In genomic region chr4:40202474-40202873, GRCh38 we compare ENCODE assay signal across 18 cellular contexts. TPM values are rescaled to one million over a fixed set of nuclear protein-coding genes. Genes with fewer than 3 reads are reported as not detected.
DNase-seq lines count a peak whose midpoint lies in the region; ATAC-seq and TF ChIP-seq lines count a peak whose summit lies in the region.
"Had no signal": no experiment of that assay in that cellular context is flagged by ENCODE, and none has a peak within 500 bp of the region (broad histone marks: within the 10 kb centered on the region; RNA-seq: fewer than 3 reads in every experiment).

No MANE protein-coding gene starts in this region.

- H3F3A ChIP-seq in DOHH2 (ENCODE audit: control insufficient read depth, insufficient read depth) = peaks cover 59% of the 10 kb centered on the region

- no peak for ATAC-seq in naive thymus-derived CD4-positive, alpha-beta T cell
- ATAC-seq in left cardiac atrium = no peak
- ATAC-seq: SK-N-SH treated with all-trans-retinoic acid at 6 μM for 48 hours had no signal

- H3K9me3 ChIP-seq in DOHH2 (ENCODE audit: control insufficient read depth, insufficient read depth, low read length) = no peaks in the 10 kb centered on the region
- H3K9me3 ChIP-seq in naive thymus-derived CD4-positive, alpha-beta T cell (ENCODE audit: control insufficient read depth in 2 of 3, low read length in 3 of 3) = no peaks in the 10 kb centered on the region
- H3K9me3 ChIP-seq: MG63, sigmoid colon had no signal

- H3K27ac ChIP-seq in DOHH2 (ENCODE audit: low read depth, low read length) (peak overlapping the region; percentile 100), HL-60 (replicated peaks) (peak overlapping the region; percentile 40)
- H3K27ac ChIP-seq in naive thymus-derived CD4-positive, alpha-beta T cell (ENCODE audit: low read depth, low read length) = peak overlapping the region; percentile 100
- H3K27ac ChIP-seq: sigmoid colon had no signal

- peak overlapping the region; percentile 99 for H3K27ac Mint-ChIP-seq in activated CD4-positive, alpha-beta memory T cell treated with anti-CD3 and anti-CD28 coated beads, Interleukin-2, amount 10 ng/mL, durations not matched to agents 7 days and 5 days
- peak overlapping the region; percentile 92 to 100 (median 99) for H3K27ac Mint-ChIP-seq in naive thymus-derived CD4-positive, alpha-beta T cell
- H3K27ac Mint-ChIP-seq: nephron had no signal

- TF ChIP-seq CTCF in DOHH2 (IDR thresholded peaks at IDR 0.05; ENCODE audit: low read depth, low read length, poor library complexity, severe bottlenecking) = no peak
- TF ChIP-seq CTCF in HL-60 (IDR thresholded peaks at IDR 0.05; ENCODE audit: insufficient read depth, low read length) = no peak

- H3K79me2 ChIP-seq in DOHH2 (ENCODE audit: control insufficient read depth, low read length) = peaks cover 100% of the 10 kb centered on the region

- peaks cover 96% of the 10 kb centered on the region for H3K36me3 ChIP-seq in DOHH2 (ENCODE audit: control insufficient read depth, low read length)
- peaks cover 0 to 21% (median 5%) of the 10 kb centered on the region in 3 experiments for H3K36me3 ChIP-seq in naive thymus-derived CD4-positive, alpha-beta T cell (ENCODE audit: control insufficient read depth in 2 of 3, insufficient read depth in 3 of 3, low read length in 3 of 3)
- H3K36me3 ChIP-seq: MG63, sigmoid colon had no signal

- no peaks in the 10 kb centered on the region for H3K9me3 Mint-ChIP-seq in activated CD4-positive, alpha-beta memory T cell treated with anti-CD3 and anti-CD28 coated beads, Interleukin-2, amount 10 ng/mL, durations not matched to agents 7 days and 5 days
- H3K9me3 Mint-ChIP-seq in naive thymus-derived CD4-positive, alpha-beta T cell = peaks cover 0 to 3% (median 0%) of the 10 kb centered on the region in 11 donors
- H3K9me3 Mint-ChIP-seq: nephron had no signal

- DNase-seq in HL-60 (ENCODE audit: low read depth in 1 of 2, low spot score in 1 of 2) (no peak), NCI-H1417 treated with DMSO at 0.1 percent for 48 hours (lab: John Stamatoyannopoulos, UW) (no peak), KG1 (lab: John Stamatoyannopoulos, UW) (no peak), NCI-H2029 treated with DMSO at 0.1 percent for 48 hours (lab: John Stamatoyannopoulos, UW) (no peak), left cardiac atrium (no peak)
- DNase-seq in activated CD4-positive, alpha-beta memory T cell treated with anti-CD3 and anti-CD28 coated beads, Interleukin-2, amount 10 ng/mL, durations not matched to agents 7 days and 5 days = no peak
- DNase-seq in naive thymus-derived CD4-positive, alpha-beta T cell = peak in 1 of 9 donors; percentile 34
- DNase-seq: activated gamma-delta T cell, caudate nucleus, GDM1, MG63, NCI-H2227 treated with DMSO at 0.1 percent for 48 hours, sigmoid colon had no signal

- peak overlapping the region; percentile 97 for H3K4me3 Mint-ChIP-seq in activated CD4-positive, alpha-beta memory T cell treated with anti-CD3 and anti-CD28 coated beads, Interleukin-2, amount 10 ng/mL, durations not matched to agents 7 days and 5 days
- peak overlapping the region; percentile 96 to 100 (median 99) for H3K4me3 Mint-ChIP-seq in naive thymus-derived CD4-positive, alpha-beta T cell
- H3K4me3 Mint-ChIP-seq: nephron had no signal

- peaks cover 92% of the 10 kb centered on the region for H3K36me3 Mint-ChIP-seq in activated CD4-positive, alpha-beta memory T cell treated with anti-CD3 and anti-CD28 coated beads, Interleukin-2, amount 10 ng/mL, durations not matched to agents 7 days and 5 days (ENCODE audit: low read depth)
- H3K36me3 Mint-ChIP-seq in naive thymus-derived CD4-positive, alpha-beta T cell = peaks cover 15 to 80% (median 71%) of the 10 kb centered on the region in 5 donors

- H4K20me1 ChIP-seq in DOHH2 (ENCODE audit: control insufficient read depth, insufficient read depth, low read depth, low read length) = peaks cover 28% of the 10 kb centered on the region

- peaks cover 46% of the 10 kb centered on the region for H3K4me1 Mint-ChIP-seq in activated CD4-positive, alpha-beta memory T cell treated with anti-CD3 and anti-CD28 coated beads, Interleukin-2, amount 10 ng/mL, durations not matched to agents 7 days and 5 days
- peaks cover 43 to 64% (median 50%) of the 10 kb centered on the region in 7 donors for H3K4me1 Mint-ChIP-seq in naive thymus-derived CD4-positive, alpha-beta T cell
- H3K4me1 Mint-ChIP-seq: nephron had no signal

- no peaks in the 10 kb centered on the region for H3K27me3 ChIP-seq in DOHH2 (ENCODE audit: control insufficient read depth, low read length)
- no peaks in the 10 kb centered on the region for H3K27me3 ChIP-seq in HL-60 (ENCODE audit: insufficient read depth, poor library complexity, severe bottlenecking)
- H3K27me3 ChIP-seq in naive thymus-derived CD4-positive, alpha-beta T cell (ENCODE audit: control insufficient read depth in 2 of 2, insufficient read depth in 2 of 2, low read length in 2 of 2) = no peaks in the 10 kb centered on the region
- H3K27me3 ChIP-seq: MG63, sigmoid colon had no signal

- CTCF ChIA-PET in activated CD4-positive, alpha-beta memory T cell treated with anti-CD3 and anti-CD28 coated beads, Interleukin-2, amount 10 ng/mL, durations not matched to agents 7 days and 5 days (lab: Charles Lee) = interaction anchor here (0.7 to 2.4 kb wide), 4 partner anchors 9 to 52 kb away, joined by 3 to 6 read pairs (median 4); no protein-coding TSS in a partner anchor
- CTCF ChIA-PET in naive thymus-derived CD4-positive, alpha-beta T cell (lab: Charles Lee) = interaction anchor here (0.7 to 1.1 kb wide), 3 partner anchors 11 to 107 kb away, joined by 3 to 5 read pairs (median 3); no protein-coding TSS in a partner anchor

- H3K4me3 ChIP-seq in DOHH2 (ENCODE audit: low read length) = peak overlapping the region; percentile 90
- no peak overlapping the region for H3K4me3 ChIP-seq in HL-60 (replicated peaks; ENCODE audit: insufficient read depth, low read length)
- H3K4me3 ChIP-seq in naive thymus-derived CD4-positive, alpha-beta T cell (ENCODE audit: low read length) = peak overlapping the region; percentile 96
- H3K4me3 ChIP-seq: MG63, sigmoid colon had no signal

- peaks cover 57% of the 10 kb centered on the region for H3K4me1 ChIP-seq in DOHH2 (ENCODE audit: control insufficient read depth, low read length)
- peaks cover 16 to 25% of the 10 kb centered on the region in 2 donors for H3K4me1 ChIP-seq in naive thymus-derived CD4-positive, alpha-beta T cell (ENCODE audit: control insufficient read depth in 2 of 2, insufficient read depth in 2 of 2, low read length in 2 of 2)
- H3K4me1 ChIP-seq: sigmoid colon had no signal

- POLR2A ChIA-PET in activated CD4-positive, alpha-beta memory T cell treated with anti-CD3 and anti-CD28 coated beads, Interleukin-2, amount 10 ng/mL, durations not matched to agents 7 days and 5 days (lab: Charles Lee) = interaction anchor here (0.6 to 15.0 kb wide), 11 partner anchors 5 to 147 kb away, joined by 3 to 403 read pairs (median 8); partner anchors contain the start of genes N4BP2 and RHOH
- POLR2A ChIA-PET in naive thymus-derived CD4-positive, alpha-beta T cell (lab: Charles Lee) = interaction anchor here (0.6 to 7.7 kb wide), 16 partner anchors 8 to 119 kb away, joined by 3 to 90 read pairs (median 4); no protein-coding TSS in a partner anchor

- H3K9me2 ChIP-seq in DOHH2 (replicated peaks; ENCODE audit: control insufficient read depth, low read length) = no peaks in the 10 kb centered on the region

- intact Hi-C loops in naive thymus-derived CD4-positive, alpha-beta T cell (cut with micrococcal nuclease) = loop anchor here in 1 of 2 donors (5.0 kb wide), 1 partner anchor 505 kb away; the partner anchor contains the start of gene UBE2K
- intact Hi-C loops in left cardiac atrium (cut with DNase I) = no loop called here

- no peaks in the 10 kb centered on the region for H3K27me3 Mint-ChIP-seq in activated CD4-positive, alpha-beta memory T cell treated with anti-CD3 and anti-CD28 coated beads, Interleukin-2, amount 10 ng/mL, durations not matched to agents 7 days and 5 days
- peaks cover 0 to 5% (median 0%) of the 10 kb centered on the region in 5 donors for H3K27me3 Mint-ChIP-seq in naive thymus-derived CD4-positive, alpha-beta T cell

- peak overlapping the region; percentile 99 for H3K4me2 ChIP-seq in DOHH2 (ENCODE audit: low read length)

RNA-seq across cellular contexts. Expression of gene RHOH, which starts 5.6 kb away (rescaled TPM):
- total RNA-seq in activated CD4-positive, alpha-beta memory T cell treated with anti-CD3 and anti-CD28 coated beads, Interleukin-2, amount 10 ng/mL, durations not matched to agents 7 days and 5 days = 100 to 1,000 TPM; 125 to 126 TPM
- 100 to 1,000 TPM; 160 to 370 (median 250) TPM for total RNA-seq in naive thymus-derived CD4-positive, alpha-beta T cell
- polyA plus RNA-seq in naive thymus-derived CD4-positive, alpha-beta T cell = 100 to 1,000 TPM; 393 to 479 TPM
- 1 to 10 TPM in 1 of 2 donors, under 1 TPM in 1; 0.68 to 1.8 TPM for total RNA-seq in left cardiac atrium
- total RNA-seq: endothelial cell of umbilical vein, kidney epithelial cell had no signal
- polyA plus RNA-seq: endothelial cell of umbilical vein had no signal

Comparison
In these comparisons a context has a peak if more than half of its experiments do, and no peak if none do; other contexts are left out.
1. H3K27ac ChIP-seq: peak in every context shown above with its lines; median percentile 100 in DOHH2; 100 in naive thymus-derived CD4-positive, alpha-beta T cell; 40 in HL-60.
2. RNA of gene RHOH, which starts 5.6 kb away (total RNA-seq): 160 to 370 TPM in naive thymus-derived CD4-positive, alpha-beta T cell and 125 to 126 TPM in activated CD4-positive, alpha-beta memory T cell treated with anti-CD3 and anti-CD28 coated beads, Interleukin-2, amount 10 ng/mL, durations not matched to agents 7 days and 5 days; 0.68 to 1.8 TPM in left cardiac atrium; every median in the first group is over 10 times any median in the second.